Comparison of ENCODE assay signal across 27 cellular contexts in the genomic region with DNA sequence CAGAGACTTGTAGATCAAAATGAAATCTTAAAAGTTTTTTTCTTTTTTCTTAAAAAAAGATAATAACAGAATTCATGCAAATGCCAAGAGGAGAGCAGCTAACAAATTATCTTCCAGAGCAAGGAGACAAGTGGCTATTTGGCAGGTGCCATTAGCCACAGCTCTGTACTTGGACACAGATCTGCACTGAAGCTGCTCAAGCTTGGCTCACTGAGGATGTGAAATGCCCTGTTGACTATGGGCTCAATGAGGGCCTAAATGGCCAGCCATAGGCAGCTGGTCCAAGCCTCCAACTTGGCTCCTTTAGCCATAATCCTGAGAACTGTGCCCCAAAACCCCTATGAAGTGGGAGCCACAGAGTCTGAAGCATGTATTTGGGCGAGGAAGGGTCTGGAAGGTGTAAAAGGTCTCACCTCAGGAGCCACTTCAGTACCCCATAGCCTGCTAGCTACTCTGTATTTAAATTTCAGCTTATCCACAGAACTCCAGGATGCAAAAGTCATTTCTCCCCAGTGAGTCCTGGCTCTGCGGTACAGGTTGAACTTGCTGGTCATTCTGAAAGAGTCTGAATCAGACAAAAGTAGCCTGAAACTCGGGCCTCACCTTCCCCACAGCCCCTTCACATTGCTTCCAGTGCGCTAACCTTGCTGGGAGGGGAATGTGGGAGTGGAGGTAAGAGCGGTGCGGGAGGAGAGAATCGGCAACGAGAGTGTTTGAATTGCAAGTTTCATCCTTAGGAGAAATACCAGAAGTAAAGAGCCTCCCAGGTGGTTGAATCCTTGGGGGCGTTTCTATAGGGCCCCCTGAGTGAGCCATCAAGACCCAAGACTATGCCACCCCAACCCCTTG. TPM values are rescaled to one million over a fixed set of nuclear protein-coding genes. Genes with fewer than 3 reads are reported as not detected.
"Had no signal": no experiment of that assay in that cellular context is flagged by ENCODE, and none has a peak within 500 bp of the region (broad histone marks: within the 10 kb centered on the region; RNA-seq: fewer than 3 reads in every experiment).

No MANE protein-coding gene starts in this region.

- DNase-seq: activated CD4-positive, alpha-beta T cell treated with anti-CD3 and anti-CD28 coated beads, Interleukin-2, amount 50 U/mL, for 48 hours; activated CD8-positive, alpha-beta memory T cell treated with anti-CD3 and anti-CD28 coated beads, Interleukin-2, amount 50 U/mL, for 48 hours; activated naive CD4-positive, alpha-beta T cell; activated T-cell treated with anti-CD3 and anti-CD28 coated beads, Interleukin-2, amount 50 U/mL, for 4 hours; adrenal gland; colonic mucosa; head of caudate nucleus; hypothalamus; lower lobe of right lung; naive thymus-derived CD4-positive, alpha-beta T cell; stimulated activated CD4-positive, alpha-beta T cell treated with anti-CD3 and anti-CD28 coated beads, Interleukin-2, amount 100 ng/mL, for 48 hours; stimulated activated CD8-positive, alpha-beta memory T cell treated with anti-CD3 and anti-CD28 coated beads, Interleukin-4, amount 100 ng/mL, for 48 hours; stimulated activated naive B cell treated with anti-CD40 and anti-IgM and Interleukin-4, amounts not matched to agents 10 μg/mL and 1 μg/mL and 100 μg/mL, for 72 hours; T-helper 9 cell; transverse colon had no signal

- H3K27ac ChIP-seq: adrenal gland, breast epithelium, colonic mucosa, gastroesophageal sphincter, lower lobe of right lung, transverse colon, vagina had no signal

- FAIRE-seq: astrocyte had no signal

- H3K9me3 Mint-ChIP-seq: activated T-helper 2 cell treated with anti-CD3 and anti-CD28 coated beads, Interferon-gamma antibody, Interleukin-2, Interleukin-4, amounts not matched to agents 10 μg/mL and 5 μg/mL and 100 μg/mL, durations not matched to agents 14 hours and 24 hours and 36 hours; neural crest cell had no signal

- H3K4me1 Mint-ChIP-seq: central memory CD8-positive, alpha-beta T cell had no signal

- H3K4me3 Mint-ChIP-seq: activated naive CD8-positive, alpha-beta T cell; activated T-cell treated with anti-CD3 and anti-CD28 coated beads, Interleukin-2, amount 50 U/mL, for 4 hours; central memory CD8-positive, alpha-beta T cell; naive thymus-derived CD4-positive, alpha-beta T cell had no signal

- H3K4me3 ChIP-seq: adrenal gland, breast epithelium, colonic mucosa, gastroesophageal sphincter, lower lobe of right lung, transverse colon, vagina had no signal

- H3K36me3 ChIP-seq: adrenal gland, breast epithelium, colonic mucosa, gastroesophageal sphincter, lower lobe of right lung, transverse colon, vagina had no signal

- H3K4me1 ChIP-seq: adrenal gland, breast epithelium, colonic mucosa, lower lobe of right lung, transverse colon, vagina had no signal

- H3K36me3 Mint-ChIP-seq: activated naive CD8-positive, alpha-beta T cell had no signal

- H3K27ac Mint-ChIP-seq: activated naive CD8-positive, alpha-beta T cell; activated T-helper 2 cell treated with anti-CD3 and anti-CD28 coated beads, Interferon-gamma antibody, Interleukin-2, Interleukin-4, amounts not matched to agents 10 μg/mL and 5 μg/mL and 100 μg/mL, durations not matched to agents 14 hours and 24 hours and 36 hours; progenitor cell of endocrine pancreas; stimulated activated naive B cell treated with anti-CD40 and anti-IgM and Interleukin-4, amounts not matched to agents 10 μg/mL and 1 μg/mL and 100 μg/mL, for 72 hours had no signal

- ATAC-seq: activated T-cell treated with anti-CD3 and anti-CD28 coated beads, Interleukin-2, amount 50 U/mL, for 4 hours; gastroesophageal sphincter; left lobe of liver; lower lobe of right lung; naive thymus-derived CD4-positive, alpha-beta T cell; stimulated activated naive B cell treated with anti-CD40 and anti-IgM and Interleukin-4, amounts not matched to agents 10 μg/mL and 1 μg/mL and 100 μg/mL, for 72 hours had no signal

- H3K9me3 ChIP-seq: adrenal gland, breast epithelium, colonic mucosa, lower lobe of right lung, transverse colon, vagina had no signal

RNA-seq across cellular contexts. Expression of gene ZIC4, which starts 48.0 kb away (rescaled TPM):
- total RNA-seq: activated CD8-positive, alpha-beta memory T cell treated with anti-CD3 and anti-CD28 coated beads for 36 hours; activated T-cell treated with anti-CD3 and anti-CD28 coated beads, Interleukin-2, amount 50 U/mL, for 4 hours; activated T-helper 2 cell treated with anti-CD3 and anti-CD28 coated beads, Interferon-gamma antibody, Interleukin-2, Interleukin-4, amounts not matched to agents 10 μg/mL and 5 μg/mL and 100 μg/mL, durations not matched to agents 14 hours and 24 hours and 36 hours; adrenal gland; astrocyte; colonic mucosa; kidney epithelial cell; lower lobe of right lung; naive thymus-derived CD4-positive, alpha-beta T cell; progenitor cell of endocrine pancreas; transverse colon; vagina had no signal
- polyA plus RNA-seq: naive thymus-derived CD4-positive, alpha-beta T cell had no signal

RNA-seq across cellular contexts. Expression of gene ZIC1, which starts 50.8 kb away (rescaled TPM):
- total RNA-seq: activated CD8-positive, alpha-beta memory T cell treated with anti-CD3 and anti-CD28 coated beads for 36 hours; activated T-cell treated with anti-CD3 and anti-CD28 coated beads, Interleukin-2, amount 50 U/mL, for 4 hours; activated T-helper 2 cell treated with anti-CD3 and anti-CD28 coated beads, Interferon-gamma antibody, Interleukin-2, Interleukin-4, amounts not matched to agents 10 μg/mL and 5 μg/mL and 100 μg/mL, durations not matched to agents 14 hours and 24 hours and 36 hours; kidney epithelial cell; lower lobe of right lung; naive thymus-derived CD4-positive, alpha-beta T cell; transverse colon; vagina had no signal
- polyA plus RNA-seq: naive thymus-derived CD4-positive, alpha-beta T cell had no signal
